19 cellular contexts compared by ENCODE assay signal in genomic region chr15:47937834-47938233, GRCh38.
DNase-seq lines count a peak whose midpoint lies in the region; ATAC-seq, FAIRE-seq and TF ChIP-seq lines count a peak whose summit lies in the region.
"Had no signal": no experiment of that assay in that cellular context is flagged by ENCODE, and none has a peak within 500 bp of the region (broad histone marks: within the 10 kb centered on the region; RNA-seq: fewer than 3 reads in every experiment).

No MANE protein-coding gene starts in this region.

- no peaks in the 10 kb centered on the region for H4K20me1 ChIP-seq in K562 (replicated peaks; ENCODE audit: control insufficient read depth, insufficient read depth, low read length)
- H4K20me1 ChIP-seq: BLaER1 treated with 17β-estradiol and CSF1 and Interleukin-3, amounts not matched to agents 10 nM and 100 nM had no signal

- TF ChIP-seq RAD21 in K562 (CRISPR knock-in tag; conservative IDR thresholded peaks at IDR 0.05 in 1 of 2, IDR thresholded peaks at IDR 0.05 in 1 of 2), result no peak

- no peak overlapping the region for H3K4me2 ChIP-seq in K562 (ENCODE audit: insufficient read depth, low read length)
- H3K4me2 ChIP-seq: BLaER1 treated with 17β-estradiol and CSF1 and Interleukin-3, amounts not matched to agents 10 nM and 100 nM had no signal

- H3K36me3 Mint-ChIP-seq in CD14-positive monocyte, result no peaks in the 10 kb centered on the region
- H3K36me3 Mint-ChIP-seq: CD4-positive, alpha-beta memory T cell; CD4-positive, CD25-positive, alpha-beta regulatory T cell had no signal

- H2AFZ ChIP-seq in K562 (ENCODE audit: low read depth, low read length), result no peak overlapping the region

- no peaks in the 10 kb centered on the region for H3K4me1 Mint-ChIP-seq in CD14-positive monocyte
- H3K4me1 Mint-ChIP-seq: CD4-positive, alpha-beta memory T cell; CD4-positive, CD25-positive, alpha-beta regulatory T cell had no signal

- H3K4me3 ChIP-seq in HEK293 (ENCODE audit: low read depth, low read length) (no peak overlapping the region), K562 (no peak overlapping the region), small intestine (ENCODE audit: low read depth in 1 of 2, low read length in 2 of 2) (no peak overlapping the region)
- H3K4me3 ChIP-seq: BLaER1 treated with 17β-estradiol and CSF1 and Interleukin-3, amounts not matched to agents 10 nM and 100 nM had no signal

- TF ChIP-seq CTCF in CD14-positive monocyte (IDR thresholded peaks at IDR 0.05), result peak; percentile 17
- TF ChIP-seq CTCF in HEK293 (tag by site-specific recombination; IDR thresholded peaks at IDR 0.05), result no peak
- no peak for TF ChIP-seq CTCF in K562 (IDR thresholded peaks at IDR 0.05 in 2 of 3, conservative IDR thresholded peaks at IDR 0.05 in 1 of 3; ENCODE audit: insufficient read depth in 2 of 3, low read depth in 1 of 3, low read length in 3 of 3)

- H3K9me3 Mint-ChIP-seq in CD14-positive monocyte, result peaks cover 0 to 5% (median 1%) of the 10 kb centered on the region in 7 donors

- CTCF ChIA-PET in HEK293 (lab: Yijun Ruan, JAX) (no interaction called here), K562 (lab: Yijun Ruan, JAX; ENCODE audit: low intra/inter-chr PET ratio) (no interaction called here)

- H3K27me3 Mint-ChIP-seq in CD14-positive monocyte (ENCODE audit: low read depth in 3 of 3), result peaks cover 3 to 6% (median 4%) of the 10 kb centered on the region in 3 donors

- H3K79me2 ChIP-seq in K562 (ENCODE audit: control insufficient read depth, insufficient read depth, low read length), result no peaks in the 10 kb centered on the region

- H3K4me3 Mint-ChIP-seq in CD14-positive monocyte, result no peak overlapping the region
- H3K4me3 Mint-ChIP-seq: CD4-positive, alpha-beta memory T cell; CD4-positive, CD25-positive, alpha-beta regulatory T cell had no signal

- intact Hi-C loops in CD14-positive monocyte (cut with micrococcal nuclease) (no loop called here), K562 (cut with micrococcal nuclease) (no loop called here)

- H3K9ac ChIP-seq in K562 (ENCODE audit: insufficient read depth in 1 of 2, low read depth in 2 of 2, low read length in 2 of 2), result no peak overlapping the region
- H3K9ac ChIP-seq: BLaER1 treated with 17β-estradiol and CSF1 and Interleukin-3, amounts not matched to agents 10 nM and 100 nM had no signal

- no peaks in the 10 kb centered on the region for H3K9me3 ChIP-seq in HEK293 (ENCODE audit: control insufficient read depth, insufficient read depth, low read depth, low read length)
- H3K9me3 ChIP-seq in K562 (replicated peaks; ENCODE audit: control insufficient read depth, insufficient read depth, low read depth, low read length), result no peaks in the 10 kb centered on the region
- H3K9me3 ChIP-seq in small intestine (ENCODE audit: control insufficient read depth, low read depth), result no peaks in the 10 kb centered on the region
- H3K9me3 ChIP-seq: BLaER1 treated with 17β-estradiol and CSF1 and Interleukin-3, amounts not matched to agents 10 nM and 100 nM; Caco-2 had no signal

- no peak for FAIRE-seq in K562 (lab: Jason Lieb, UNC)
- no peak for FAIRE-seq in small intestine (lab: Jason Lieb, UNC)
- FAIRE-seq: A204.1, D721Med, GM12891 had no signal

- no peaks in the 10 kb centered on the region for H3K36me3 ChIP-seq in HEK293 (ENCODE audit: control insufficient read depth in 2 of 2, insufficient read depth in 1 of 2, low read length in 2 of 2)
- no peaks in the 10 kb centered on the region for H3K36me3 ChIP-seq in K562 (ENCODE audit: control insufficient read depth, insufficient read depth, low read length)
- no peaks in the 10 kb centered on the region for H3K36me3 ChIP-seq in small intestine (ENCODE audit: control insufficient read depth in 2 of 2, insufficient read depth in 2 of 2, low read length in 2 of 2)
- H3K36me3 ChIP-seq: BLaER1 treated with 17β-estradiol and CSF1 and Interleukin-3, amounts not matched to agents 10 nM and 100 nM had no signal

- H3K27ac Mint-ChIP-seq in CD14-positive monocyte, result peak overlapping the region in 1 of 7 donors; percentile 48
- H3K27ac Mint-ChIP-seq: CD4-positive, alpha-beta memory T cell had no signal

- ATAC-seq in K562, result no peak
- no peak for ATAC-seq in GM18870 (IDR thresholded peaks at IDR 0.05; ENCODE audit: unreplicated experiment)

- no peak for TF ChIP-seq EP300 in K562 (IDR thresholded peaks at IDR 0.05; ENCODE audit: low read length)

- no TSS peak for BruUV-seq in K562 (replicated peaks; lab: Mats Ljungman, UMichigan)

- no peaks in the 10 kb centered on the region for H3K9me1 ChIP-seq in K562 (ENCODE audit: control insufficient read depth, insufficient read depth, low read length)

- H3K4me1 ChIP-seq in HEK293 (ENCODE audit: control insufficient read depth, insufficient read depth, low read length) (no peaks in the 10 kb centered on the region), K562 (replicated peaks in 1 of 2; ENCODE audit: control insufficient read depth in 2 of 2, insufficient read depth in 2 of 2, low read length in 2 of 2) (no peaks in the 10 kb centered on the region), small intestine (ENCODE audit: control insufficient read depth in 2 of 2, insufficient read depth in 1 of 2, low read depth in 1 of 2, low read length in 1 of 2) (no peaks in the 10 kb centered on the region)
- H3K4me1 ChIP-seq: BLaER1 treated with 17β-estradiol and CSF1 and Interleukin-3, amounts not matched to agents 10 nM and 100 nM; Caco-2 had no signal

- no peak for TF ChIP-seq POLR2A in K562 (conservative IDR thresholded peaks at IDR 0.05)

- H3K27ac ChIP-seq in HEK293 (ENCODE audit: extremely low read depth, low read depth, low read length) (no peak overlapping the region), K562 (ENCODE audit: extremely low read depth, low read depth, low read length) (no peak overlapping the region), small intestine (ENCODE audit: low read depth in 1 of 2, low read length in 1 of 2) (no peak overlapping the region)
- H3K27ac ChIP-seq: BLaER1 treated with 17β-estradiol and CSF1 and Interleukin-3, amounts not matched to agents 10 nM and 100 nM; C4-2B had no signal

- POLR2A ChIA-PET in HEK293 (lab: Yijun Ruan, JAX) (no interaction called here), K562 (lab: Yijun Ruan, JAX) (no interaction called here)

- in situ Hi-C loops in K562 (cut with MboI), result no loop called here

- H3K27me3 ChIP-seq in K562 (ENCODE audit: control insufficient read depth in 2 of 2, insufficient read depth in 2 of 2, low read length in 2 of 2) (no peaks in the 10 kb centered on the region), small intestine (ENCODE audit: control insufficient read depth in 2 of 2, insufficient read depth in 2 of 2, low read length in 2 of 2) (no peaks in the 10 kb centered on the region)
- H3K27me3 ChIP-seq: BLaER1 treated with 17β-estradiol and CSF1 and Interleukin-3, amounts not matched to agents 10 nM and 100 nM had no signal

- DNase-seq in CD14-positive monocyte (ENCODE audit: low spot score), result no peak
- DNase-seq in K562 (ENCODE audit: extremely low read depth in 1 of 4, low spot score in 3 of 4), result no peak
- no peak for DNase-seq in small intestine
- DNase-seq in occipital lobe (lab: John Stamatoyannopoulos, UW), result no peak
- DNase-seq: 8988T; ACHN; Caco-2; Calu3; CD4-positive, alpha-beta memory T cell; CD4-positive, CD25-positive, alpha-beta regulatory T cell; DMS79 treated with DMSO at 0.1 percent for 48 hours; GF-D8 had no signal

TF ChIP-seq in HEK293, 187 proteins besides CTCF, POLR2A, EP300 and RAD21 (continues in another document):
- TF ChIP-seq ZNF48 (tag by site-specific recombination; IDR thresholded peaks at IDR 0.05), result no peak
- no peak for TF ChIP-seq ZNF133 (tag by site-specific recombination; IDR thresholded peaks at IDR 0.05)
- TF ChIP-seq HIC1 (tag by site-specific recombination; IDR thresholded peaks at IDR 0.05), result no peak
- peak; percentile 85 for TF ChIP-seq ZNF366 (tag by site-specific recombination; conservative IDR thresholded peaks at IDR 0.05)
- TF ChIP-seq PRDM1 (tag by site-specific recombination; IDR thresholded peaks at IDR 0.05), result peak; percentile 49; the same call in 1 of the 2 replicates

TF ChIP-seq in K562, 482 proteins besides CTCF, POLR2A, EP300 and RAD21:
- no peak for TF ChIP-seq ZMIZ1 (IDR thresholded peaks at IDR 0.05; ENCODE audit: low read depth in 2 of 2, low read length in 2 of 2)
- peak; percentile 68; the same call in 1 of the 2 replicates for TF ChIP-seq ZNF512 (tag; IDR thresholded peaks at IDR 0.05)
TF ChIP-seq in K562: peak in this region for 1.
